8 cellular contexts compared by ENCODE assay signal in genomic region chr4:36244257-36245084, GRCh38. TPM values are rescaled to one million over a fixed set of nuclear protein-coding genes. Genes with fewer than 3 reads are reported as not detected.
DNase-seq lines count a peak whose midpoint lies in the region; ATAC-seq and TF ChIP-seq lines count a peak whose summit lies in the region.

ARAP2 (minus strand) TSS chr4:36244514; CDS start chr4:36229486, 15,028 bp downstream.

- H3K36me3 ChIP-seq in DOHH2 (ENCODE audit: control insufficient read depth, low read length), result no peaks in the 10 kb centered on the region

- no peaks in the 10 kb centered on the region for H3K27me3 Mint-ChIP-seq in IgD-negative memory B cell

- TF ChIP-seq CTCF in DOHH2 (IDR thresholded peaks at IDR 0.05; ENCODE audit: low read depth, low read length, poor library complexity, severe bottlenecking) (no peak), astrocyte of the spinal cord (IDR thresholded peaks at IDR 0.05; ENCODE audit: low read depth, low read length) (no peak)

- no peaks in the 10 kb centered on the region for H3K9me3 Mint-ChIP-seq in IgD-negative memory B cell

- H3K4me1 ChIP-seq in DOHH2 (ENCODE audit: control insufficient read depth, low read length), result no peaks in the 10 kb centered on the region

- peak within 1 kb of the TSS; percentile 13; the same call in 1 of the 2 replicates for H3K4me2 ChIP-seq in DOHH2 (ENCODE audit: low read length)

- H3K9me3 ChIP-seq in DOHH2 (ENCODE audit: control insufficient read depth, insufficient read depth, low read length), result no peaks in the 10 kb centered on the region

- H3K4me3 ChIP-seq in DOHH2 (ENCODE audit: low read length) (no peak within 1 kb of the TSS), astrocyte of the spinal cord (ENCODE audit: low read depth, low read length) (peak within 1 kb of the TSS; percentile 60)

- H3K79me2 ChIP-seq in DOHH2 (ENCODE audit: control insufficient read depth, low read length), result no peaks in the 10 kb centered on the region

- H3K9me2 ChIP-seq in DOHH2 (replicated peaks; ENCODE audit: control insufficient read depth, low read length), result no peaks in the 10 kb centered on the region

- peak within 1 kb of the TSS; percentile 91 to 99 (median 96) for H3K4me3 Mint-ChIP-seq in IgD-negative memory B cell

- DNase-seq in T-helper 22 cell (ENCODE audit: low read depth), result peak; percentile 68
- peak; percentile 47 for DNase-seq in astrocyte of the spinal cord (ENCODE audit: low read depth, low spot score)
- DNase-seq in iPS-NIHi11 (ENCODE audit: low spot score), result peak; percentile 81
- peak; percentile 66 for DNase-seq in stimulated activated CD4-positive, alpha-beta T cell treated with anti-CD3 and anti-CD28 coated beads, Interleukin-12 subunit alpha, Interleukin-12 subunit beta, amount 100 ng/mL, for 4 hours
- no peak for DNase-seq in OCI-M2 (lab: John Stamatoyannopoulos, UW; ENCODE audit: unreplicated experiment)

- in situ Hi-C loops in astrocyte of the spinal cord (cut with HindIII; ENCODE audit: low sequenced_read_pairs), result no loop called here

- peaks cover 13 to 43% (median 28%) of the 10 kb centered on the region in 3 donors for H3K4me1 Mint-ChIP-seq in IgD-negative memory B cell

- no peaks in the 10 kb centered on the region for H3F3A ChIP-seq in DOHH2 (ENCODE audit: control insufficient read depth, insufficient read depth)

- H3K27ac ChIP-seq in DOHH2 (ENCODE audit: low read depth, low read length), result no peak within 1 kb of the TSS

- peak within 1 kb of the TSS; percentile 93 to 99 (median 95) for H3K27ac Mint-ChIP-seq in IgD-negative memory B cell

- ATAC-seq in GM21515 (IDR thresholded peaks at IDR 0.05; ENCODE audit: unreplicated experiment), result peak; percentile 60

- H3K36me3 Mint-ChIP-seq in IgD-negative memory B cell, result peaks cover 1% of the 10 kb centered on the region

- peaks cover 27% of the 10 kb centered on the region for H3K27me3 ChIP-seq in DOHH2 (ENCODE audit: control insufficient read depth, low read length)

- no peaks in the 10 kb centered on the region for H4K20me1 ChIP-seq in DOHH2 (ENCODE audit: control insufficient read depth, insufficient read depth, low read depth, low read length)

RNA-seq across cellular contexts. Expression of gene ARAP2, which starts in this region (rescaled TPM):
- polyA plus RNA-seq in IgD-negative memory B cell, result 20.8 TPM
